In the genomic region with DNA sequence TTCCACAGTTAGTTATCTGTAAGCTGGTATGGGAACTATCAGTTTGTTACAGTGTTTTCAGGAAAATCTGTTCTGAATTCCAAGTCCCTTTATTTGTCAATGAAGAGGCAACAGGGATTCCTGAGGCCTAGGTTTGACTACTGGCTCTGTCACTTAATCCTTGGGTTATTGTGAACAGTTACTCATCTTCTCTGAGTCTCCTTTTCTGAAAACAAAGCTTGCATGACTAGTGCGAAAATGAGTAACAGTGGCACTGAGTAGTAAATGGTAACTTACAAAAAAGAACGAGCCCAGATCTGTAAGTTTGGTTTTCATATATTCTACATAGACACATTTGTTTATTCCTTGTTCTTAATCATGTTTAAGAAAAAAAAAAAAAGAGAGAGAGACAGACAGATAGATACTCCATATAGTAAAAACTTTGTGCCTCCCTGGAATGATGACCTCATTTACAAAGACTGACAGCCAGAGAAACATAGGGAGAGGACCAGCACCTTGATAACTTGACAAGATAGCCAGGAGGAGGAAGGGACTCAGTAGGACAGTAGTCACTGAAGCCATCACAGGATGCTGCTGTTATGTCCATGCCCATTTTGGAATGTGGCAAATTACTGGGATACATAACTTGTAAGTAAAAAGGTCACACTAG, we compare ENCODE assay signal across 9 cellular contexts. TPM values are rescaled to one million over a fixed set of nuclear protein-coding genes. Genes with fewer than 3 reads are reported as not detected.
DNase-seq lines count a peak whose midpoint lies in the region; ATAC-seq, FAIRE-seq and TF ChIP-seq lines count a peak whose summit lies in the region.
"Had no signal": no experiment of that assay in that cellular context is flagged by ENCODE, and none has a peak within 500 bp of the region (broad histone marks: within the 10 kb centered on the region; RNA-seq: fewer than 3 reads in every experiment).

No MANE protein-coding gene starts in this region.

- POLR2A ChIA-PET in CD8-positive, alpha-beta T cell (lab: Charles Lee): interaction anchor here (0.6 to 2.9 kb wide), 2 partner anchors 201 to 353 kb away, joined by 3 to 21 read pairs; no protein-coding TSS in a partner anchor

- H3K36me3 Mint-ChIP-seq in CD8-positive, alpha-beta T cell: peaks cover 32% of the 10 kb centered on the region
- H3K36me3 Mint-ChIP-seq in activated naive CD4-positive, alpha-beta T cell treated with anti-CD3 and anti-CD28 coated beads, Interleukin-2, amount 50 U/mL, for 72 hours: peaks cover 14 to 15% of the 10 kb centered on the region in 2 donors
- H3K36me3 Mint-ChIP-seq in naive B cell: peaks cover 7 to 14% of the 10 kb centered on the region in 2 donors

- H3K9me3 ChIP-seq in CD8-positive, alpha-beta T cell (ENCODE audit: low read length): no peaks in the 10 kb centered on the region
- H3K9me3 ChIP-seq in small intestine (ENCODE audit: control insufficient read depth, low read depth): no peaks in the 10 kb centered on the region

- 54 to 76% (median 56%) methylated on average over 2 of the region's 2 CpGs for WGBS in small intestine, 3 donors

- FAIRE-seq in small intestine (lab: Jason Lieb, UNC): no peak
- FAIRE-seq: TTC549 had no signal

- no peak for ATAC-seq in CD8-positive, alpha-beta T cell
- ATAC-seq in activated naive CD4-positive, alpha-beta T cell treated with anti-CD3 and anti-CD28 coated beads, Interleukin-2, amount 50 U/mL, for 72 hours: peak; percentile 36 to 65
- no peak for ATAC-seq in naive B cell (ENCODE audit: low read depth in 2 of 2)
- no peak for ATAC-seq in GM18858 (IDR thresholded peaks at IDR 0.05; ENCODE audit: unreplicated experiment)

- no peak overlapping the region for H3K27ac ChIP-seq in CD8-positive, alpha-beta T cell (ENCODE audit: low read depth, low read length)
- peak overlapping the region in 1 of 2 donors; percentile 41 for H3K27ac ChIP-seq in small intestine (ENCODE audit: low read depth in 1 of 2, low read length in 1 of 2)

- H3K27ac Mint-ChIP-seq in CD8-positive, alpha-beta T cell: peak overlapping the region; percentile 100
- peak overlapping the region; percentile 97 for H3K27ac Mint-ChIP-seq in activated naive CD4-positive, alpha-beta T cell treated with anti-CD3 and anti-CD28 coated beads, Interleukin-2, amount 50 U/mL, for 72 hours
- H3K27ac Mint-ChIP-seq in naive B cell: peak overlapping the region in 5 of 6 donors; percentile 56 to 100 (median 95)

- H3K27me3 ChIP-seq in CD8-positive, alpha-beta T cell (ENCODE audit: insufficient read depth, low read length): no peaks in the 10 kb centered on the region
- no peaks in the 10 kb centered on the region for H3K27me3 ChIP-seq in small intestine (ENCODE audit: control insufficient read depth in 2 of 2, insufficient read depth in 2 of 2, low read length in 2 of 2)

- intact Hi-C loops in CD8-positive, alpha-beta T cell (cut with DNase I, micrococcal nuclease): loop anchor here (1.0 to 10.0 kb wide), 13 partner anchors 202 to 1668 kb away; a partner anchor contains a TSS

- CTCF ChIA-PET in CD8-positive, alpha-beta T cell (lab: Charles Lee): interaction anchor here (0.6 to 8.2 kb wide), 7 partner anchors 20 to 538 kb away, joined by 3 to 165 read pairs (median 3); no protein-coding TSS in a partner anchor

- DNase-seq in CD8-positive, alpha-beta T cell: no peak
- DNase-seq in HT1080 (ENCODE audit: low read depth) (peak; percentile 52), naive B cell (no peak), iPS-NIHi11 (ENCODE audit: low spot score) (no peak), SW 1271 (lab: John Stamatoyannopoulos, UW) (no peak), small intestine (no peak)
- DNase-seq in activated naive CD4-positive, alpha-beta T cell treated with anti-CD3 and anti-CD28 coated beads, Interleukin-2, amount 50 U/mL, for 72 hours (ENCODE audit: low spot score in 2 of 2): no peak

- H3K4me3 Mint-ChIP-seq in CD8-positive, alpha-beta T cell: peak overlapping the region; percentile 54
- peak overlapping the region in 7 of 8 donors; percentile 23 to 100 (median 92) for H3K4me3 Mint-ChIP-seq in naive B cell

- H3K9me3 Mint-ChIP-seq in CD8-positive, alpha-beta T cell: peaks cover 6% of the 10 kb centered on the region
- H3K9me3 Mint-ChIP-seq in activated naive CD4-positive, alpha-beta T cell treated with anti-CD3 and anti-CD28 coated beads, Interleukin-2, amount 50 U/mL, for 72 hours: peaks cover 0 to 6% of the 10 kb centered on the region in 2 donors
- peaks cover 0 to 9% (median 4%) of the 10 kb centered on the region in 7 donors for H3K9me3 Mint-ChIP-seq in naive B cell

- H3K4me1 Mint-ChIP-seq in CD8-positive, alpha-beta T cell (ENCODE audit: low read depth): peaks cover 37% of the 10 kb centered on the region
- H3K4me1 Mint-ChIP-seq in naive B cell: peaks cover 21 to 27% (median 23%) of the 10 kb centered on the region in 3 donors

- no peak for TF ChIP-seq CTCF in CD8-positive, alpha-beta T cell (IDR thresholded peaks at IDR 0.05)

- H3K36me3 ChIP-seq in CD8-positive, alpha-beta T cell (ENCODE audit: insufficient read depth, low read length): peaks cover 3% of the 10 kb centered on the region
- H3K36me3 ChIP-seq in small intestine (ENCODE audit: control insufficient read depth in 2 of 2, insufficient read depth in 2 of 2, low read length in 2 of 2): peaks cover 0 to 2% of the 10 kb centered on the region in 2 donors

- H3K4me1 ChIP-seq in CD8-positive, alpha-beta T cell (ENCODE audit: insufficient read depth, low read length): peaks cover 17% of the 10 kb centered on the region
- peaks cover 2 to 4% of the 10 kb centered on the region in 2 donors for H3K4me1 ChIP-seq in small intestine (ENCODE audit: control insufficient read depth in 2 of 2, insufficient read depth in 1 of 2, low read depth in 1 of 2, low read length in 1 of 2)

- H3K4me3 ChIP-seq in CD8-positive, alpha-beta T cell (ENCODE audit: low read depth, low read length): no peak overlapping the region
- H3K4me3 ChIP-seq in small intestine (ENCODE audit: low read depth in 1 of 2, low read length in 2 of 2): no peak overlapping the region

- peaks cover 6% of the 10 kb centered on the region for H3K27me3 Mint-ChIP-seq in CD8-positive, alpha-beta T cell (ENCODE audit: low read depth)
- peaks cover 9 to 19% (median 17%) of the 10 kb centered on the region in 3 donors for H3K27me3 Mint-ChIP-seq in naive B cell

RNA-seq across cellular contexts. Expression of a gene that starts 1.9 kb away (rescaled TPM):
- 10 to 100 TPM; 17.4 to 19.9 TPM for total RNA-seq in CD8-positive, alpha-beta T cell
- 74.5 and 92.9 TPM in 2 replicates for total RNA-seq in HT1080 (2014; rRNA removed; shearing (Covaris generic))
- polyA plus RNA-seq in HT1080 (2015; cell fraction: cytosol; rRNA removed): 44.9 and 61.6 TPM in 2 replicates
- 22.2 and 26.0 TPM in 2 replicates for polyA plus RNA-seq in HT1080 (2015; cell fraction: nucleus; rRNA removed)
- 100 to 1,000 TPM in 1 of 2 donors, 10 to 100 TPM in 1; 73.9 to 101 TPM for total RNA-seq in activated naive CD4-positive, alpha-beta T cell treated with anti-CD3 and anti-CD28 coated beads, Interleukin-2, amount 50 U/mL, for 72 hours
- polyA plus RNA-seq in naive B cell (ENCODE audit: low read depth in 6 of 6) (10 to 100 TPM; 39.2 to 69.1 (median 50.1) TPM), small intestine (100 to 1,000 TPM in 2 of 3 donors, 10 to 100 TPM in 1; 82.1 to 119 (median 112) TPM)

Comparison
In these comparisons a context has a peak if more than half of its experiments do, and no peak if none do; other contexts are left out.
1. ATAC-seq: peak in activated naive CD4-positive, alpha-beta T cell treated with anti-CD3 and anti-CD28 coated beads, Interleukin-2, amount 50 U/mL, for 72 hours (2 of 2); none in CD8-positive, alpha-beta T cell (single experiment), naive B cell (0 of 2) and GM18858 (single experiment).
2. Peak in every context shown above with its lines, with median percentiles within 50 percentile points of each other: H3K27ac Mint-ChIP-seq.